ENCODE assay signal across 8 cellular contexts in genomic region chr16:27450836-27451341, GRCh38. TPM values are rescaled to one million over a fixed set of nuclear protein-coding genes. Genes with fewer than 3 reads are reported as not detected.
DNase-seq lines count a peak whose midpoint lies in the region; ATAC-seq and TF ChIP-seq lines count a peak whose summit lies in the region.

No MANE protein-coding gene starts in this region.

- 67% methylated on average over 2 of the region's 9 CpGs; no CpG with 5 or more reads in 1 of the 2 experiments for WGBS in IMR-90 (ENCODE audit: extremely low coverage in 2 of 2, insufficient read length in 1 of 2), 2 experiments

- no peaks in the 10 kb centered on the region for H3K27me3 Mint-ChIP-seq in CD4-positive, alpha-beta memory T cell
- no peaks in the 10 kb centered on the region for H3K27me3 Mint-ChIP-seq in central memory CD8-positive, alpha-beta T cell

- H2BK5ac ChIP-seq in IMR-90 (ENCODE audit: low read depth, low read length, poor library complexity, severe bottlenecking), result no peak overlapping the region

- peak overlapping the region; percentile 7 for H2AK9ac ChIP-seq in IMR-90 (replicated peaks; ENCODE audit: low read depth, low read length, poor library complexity)

- no peak overlapping the region for H3K4me3 ChIP-seq in CD4-positive, alpha-beta memory T cell (ENCODE audit: low read length in 2 of 2)
- no peak overlapping the region for H3K4me3 ChIP-seq in IMR-90 (ENCODE audit: insufficient read depth, low read depth, low read length)

- no peak overlapping the region for H2AFZ ChIP-seq in IMR-90 (replicated peaks; ENCODE audit: low read length, poor library complexity)

- H3K56ac ChIP-seq in IMR-90 (ENCODE audit: extremely low read depth, insufficient read depth, low read length), result no peak overlapping the region

- H3K79me1 ChIP-seq in IMR-90 (ENCODE audit: low read depth in 1 of 2, low read length in 2 of 2), result no peaks in the 10 kb centered on the region

- no peak overlapping the region for H2AK5ac ChIP-seq in IMR-90 (ENCODE audit: low read depth, low read length)

- no peak for TF ChIP-seq RAD21 in IMR-90 (IDR thresholded peaks at IDR 0.05; ENCODE audit: low read length)

- no peaks in the 10 kb centered on the region for H3K9me3 ChIP-seq in CD4-positive, alpha-beta memory T cell (ENCODE audit: control insufficient read depth in 1 of 2, low read length in 2 of 2)
- no peaks in the 10 kb centered on the region for H3K9me3 ChIP-seq in IMR-90 (ENCODE audit: control insufficient read depth, insufficient read depth, low read length)

- no peak overlapping the region for H3K4ac ChIP-seq in IMR-90 (ENCODE audit: low read depth, low read length)

- no peak for TF ChIP-seq CTCF in IMR-90 (conservative IDR thresholded peaks at IDR 0.05; ENCODE audit: low read depth, low read length)

- POLR2A ChIA-PET in CD4-positive, alpha-beta memory T cell (lab: Charles Lee; ENCODE audit: partially characterized antibody), result interaction anchor here (0.7 to 6.6 kb wide), 15 partner anchors 9 to 281 kb away, joined by 3 to 35 read pairs (median 5); partner anchors contain the start of gene IL21R
- POLR2A ChIA-PET in IMR-90 (lab: Charles Lee; ENCODE audit: unreplicated experiment), result no interaction called here

- H4K8ac ChIP-seq in IMR-90 (ENCODE audit: low read depth in 2 of 2, low read length in 2 of 2), result no peak overlapping the region

- no peak overlapping the region for H3K23ac ChIP-seq in IMR-90 (ENCODE audit: low read depth, low read length)

- intact Hi-C loops in CD4-positive, alpha-beta memory T cell (cut with micrococcal nuclease), result no loop called here
- intact Hi-C loops in IMR-90 (cut with micrococcal nuclease), result no loop called here

- CTCF ChIA-PET in CD4-positive, alpha-beta memory T cell (lab: Charles Lee; ENCODE audit: partially characterized antibody), result interaction anchor here (0.8 to 5.3 kb wide), 13 partner anchors 9 to 297 kb away, joined by 3 to 36 read pairs (median 4); no protein-coding TSS in a partner anchor
- CTCF ChIA-PET in IMR-90 (lab: Yijun Ruan, JAX), result interaction anchor here (0.7 kb wide), 1 partner anchor 65 kb away, joined by 5 read pairs; no protein-coding TSS in a partner anchor

- H3K36me3 Mint-ChIP-seq in CD4-positive, alpha-beta memory T cell, result peaks cover 25 to 34% of the 10 kb centered on the region in 2 donors
- peaks cover 41% of the 10 kb centered on the region for H3K36me3 Mint-ChIP-seq in central memory CD8-positive, alpha-beta T cell (ENCODE audit: insufficient read depth)

- peak; percentile 40 for ATAC-seq in GM19351 (IDR thresholded peaks at IDR 0.05; ENCODE audit: unreplicated experiment)
- ATAC-seq in IMR-90 (ENCODE audit: low read depth), result peak; percentile 70
- ATAC-seq in central memory CD8-positive, alpha-beta T cell (replicated peaks; ENCODE audit: extremely low read depth, poor library complexity, severe bottlenecking), result no peak
- ATAC-seq in HG02610 (IDR thresholded peaks at IDR 0.05; ENCODE audit: unreplicated experiment), result no peak
- ATAC-seq in GM21515 (IDR thresholded peaks at IDR 0.05; ENCODE audit: unreplicated experiment), result no peak

- H3K36me3 ChIP-seq in CD4-positive, alpha-beta memory T cell (ENCODE audit: insufficient read depth, low read length), result peaks cover 16% of the 10 kb centered on the region
- H3K36me3 ChIP-seq in IMR-90 (ENCODE audit: control insufficient read depth, insufficient read depth, low read length), result no peaks in the 10 kb centered on the region; the same call in 1 of the 2 replicates

- in situ Hi-C loops in IMR-90 (cut with MboI; ENCODE audit: low sequenced_read_pairs), result loop anchor here (5.0 to 25.0 kb wide), 4 partner anchors 79 to 1614 kb away; no protein-coding TSS in a partner anchor

- H3K27ac ChIP-seq in CD4-positive, alpha-beta memory T cell (ENCODE audit: low read depth, low read length), result peak overlapping the region; percentile 53
- no peak overlapping the region for H3K27ac ChIP-seq in IMR-90 (ENCODE audit: insufficient read depth, low read length)

- no peak overlapping the region for H3K14ac ChIP-seq in IMR-90 (replicated peaks; ENCODE audit: low read depth, low read length)

- H4K91ac ChIP-seq in IMR-90 (ENCODE audit: insufficient read depth, low read depth, low read length), result no peak overlapping the region

- peak overlapping the region; percentile 38 to 99 (median 88) for H3K27ac Mint-ChIP-seq in CD4-positive, alpha-beta memory T cell
- H3K27ac Mint-ChIP-seq in central memory CD8-positive, alpha-beta T cell (ENCODE audit: low read depth), result peak overlapping the region; percentile 96

- H3K9me3 Mint-ChIP-seq in CD4-positive, alpha-beta memory T cell, result peaks cover 0 to 6% (median 0%) of the 10 kb centered on the region in 8 donors
- H3K9me3 Mint-ChIP-seq in central memory CD8-positive, alpha-beta T cell, result no peaks in the 10 kb centered on the region

- no peaks in the 10 kb centered on the region for H4K20me1 ChIP-seq in IMR-90 (ENCODE audit: insufficient read depth, low read length)

- peak overlapping the region in 7 of 8 donors; percentile 33 to 88 (median 68) for H3K4me3 Mint-ChIP-seq in CD4-positive, alpha-beta memory T cell
- H3K4me3 Mint-ChIP-seq in central memory CD8-positive, alpha-beta T cell, result peak overlapping the region; percentile 78

- no peak overlapping the region for H4K5ac ChIP-seq in IMR-90 (ENCODE audit: low read depth, low read length)

- H3K9ac ChIP-seq in IMR-90 (ENCODE audit: low read depth, low read length), result no peak overlapping the region

- H3K18ac ChIP-seq in IMR-90 (ENCODE audit: low read depth, low read length), result no peak overlapping the region

- H3K27me3 ChIP-seq in CD4-positive, alpha-beta memory T cell (ENCODE audit: insufficient read depth, low read length), result no peaks in the 10 kb centered on the region
- H3K27me3 ChIP-seq in IMR-90 (ENCODE audit: control insufficient read depth, insufficient read depth, low read length), result no peaks in the 10 kb centered on the region

- no peak overlapping the region for H2BK15ac ChIP-seq in IMR-90 (ENCODE audit: low read depth, low read length)

- dilution Hi-C loops in IMR-90 (cut with HindIII; ENCODE audit: low sequenced_read_pairs, unreplicated experiment), result no loop called here

- peaks cover 45 to 92% (median 69%) of the 10 kb centered on the region in 4 donors for H3K4me1 Mint-ChIP-seq in CD4-positive, alpha-beta memory T cell
- peaks cover 71% of the 10 kb centered on the region for H3K4me1 Mint-ChIP-seq in central memory CD8-positive, alpha-beta T cell

- BruUV-seq in IMR-90 (replicated peaks; lab: Mats Ljungman, UMichigan), result no TSS peak

- H3K9me1 ChIP-seq in IMR-90 (ENCODE audit: insufficient read depth, low read length), result 0 out of 2 replicates have a peak, but pooled peaks cover 3% of the 10 kb centered on the region

- DNase-seq in CD4-positive, alpha-beta memory T cell, result peak in 1 of 5 donors; percentile 66
- DNase-seq in IMR-90 (no peak), DMS79 (lab: John Stamatoyannopoulos, UW) (no peak), retina (no peak)
- DNase-seq in central memory CD8-positive, alpha-beta T cell (ENCODE audit: low spot score in 2 of 2), result peak in 1 of 2 donors; percentile 33

- no peak for TF ChIP-seq POLR2A in IMR-90 (IDR thresholded peaks at IDR 0.05; ENCODE audit: low read depth, low read length)

- H2BK20ac ChIP-seq in IMR-90 (ENCODE audit: low read depth, low read length), result no peak overlapping the region

- peaks cover 75% of the 10 kb centered on the region for H3K4me1 ChIP-seq in CD4-positive, alpha-beta memory T cell (ENCODE audit: insufficient read depth, low read length)
- peaks cover 5% of the 10 kb centered on the region for H3K4me1 ChIP-seq in IMR-90 (ENCODE audit: control insufficient read depth, insufficient read depth, low read length)

- no peak overlapping the region for H3K4me2 ChIP-seq in IMR-90 (ENCODE audit: low read depth, low read length)

- no peak overlapping the region for H2BK120ac ChIP-seq in IMR-90 (ENCODE audit: low read depth, low read length)

TF ChIP-seq in IMR-90, 13 proteins besides CTCF, POLR2A, EP300 and RAD21:
- TF ChIP-seq USF2 (IDR thresholded peaks at IDR 0.05; ENCODE audit: low read depth, low read length) (no peak), MXI1 (IDR thresholded peaks at IDR 0.05; ENCODE audit: borderline replicate concordance, low read depth, low read length) (no peak), NFE2L2 (IDR thresholded peaks at IDR 0.05; ENCODE audit: low read depth, low read length) (no peak), MAZ (IDR thresholded peaks at IDR 0.05; ENCODE audit: borderline replicate concordance, low read depth, low read length) (no peak), RFX5 (IDR thresholded peaks at IDR 0.05; ENCODE audit: low read depth, low read length) (no peak)

RNA-seq across cellular contexts. Expression of gene IL21R, which starts 48.9 kb away (rescaled TPM):
- total RNA-seq in CD4-positive, alpha-beta memory T cell, result 10 to 100 TPM; 28.3 to 29.1 TPM
- 10 to 100 TPM; 18.4 to 28.3 TPM for polyA plus RNA-seq in CD4-positive, alpha-beta memory T cell
- 0.72 and 0.83 TPM in 2 replicates for total RNA-seq in IMR-90 (2012; rRNA removed)
- 0.83 and 0.97 TPM in 2 replicates for polyA plus RNA-seq in IMR-90 (2012; rRNA removed)
- 0.54 and 0.75 TPM in 2 replicates for polyA plus RNA-seq in IMR-90 (2012; cell fraction: cytosol; rRNA removed)
- polyA plus RNA-seq in IMR-90 (2012; cell fraction: nucleus; rRNA removed; ENCODE audit: low replicate concordance), result 0.38 and 0.77 TPM in 2 replicates

Comparison
In these comparisons a context has a peak if more than half of its experiments do, and no peak if none do; other contexts are left out.
1. ATAC-seq: peak in GM19351 (single experiment) and IMR-90 (single experiment); none in central memory CD8-positive, alpha-beta T cell (single experiment), HG02610 (single experiment) and GM21515 (single experiment).
2. RNA of gene IL21R, which starts 48.9 kb away (total RNA-seq): 28.3 to 29.1 TPM in CD4-positive, alpha-beta memory T cell; 0.72 to 0.83 TPM in IMR-90; every median in the first group is over 10 times any median in the second.